In genomic region chr9:114706709-114707108, GRCh38 we compare ENCODE assay signal across 2 cellular contexts.
TF ChIP-seq lines count a peak whose summit lies in the region.

No MANE protein-coding gene starts in this region.

TF ChIP-seq in SK-N-SH, 30 proteins besides CTCF, POLR2A, EP300 and RAD21:
- no peak for TF ChIP-seq GATA2 (CRISPR knock-in tag; IDR thresholded peaks at IDR 0.05)
- no peak for TF ChIP-seq ELF1 (IDR thresholded peaks at IDR 0.05)
- no peak for TF ChIP-seq NRF1 (IDR thresholded peaks at IDR 0.05; ENCODE audit: low read depth, low read length)
- TF ChIP-seq FOXJ3 (CRISPR knock-in tag; IDR thresholded peaks at IDR 0.05) = no peak
- TF ChIP-seq TAF1 (IDR thresholded peaks at IDR 0.05; ENCODE audit: borderline replicate concordance, low read depth, low read length) = no peak
- no peak for TF ChIP-seq RFX5 (IDR thresholded peaks at IDR 0.05; ENCODE audit: low read length)
- no peak for TF ChIP-seq MAX (IDR thresholded peaks at IDR 0.05; ENCODE audit: low read depth)
- TF ChIP-seq EZH2phosphoT487 (IDR thresholded peaks at IDR 0.05; ENCODE audit: borderline replicate concordance, low read depth) = no peak
- TF ChIP-seq USF2 (IDR thresholded peaks at IDR 0.05; ENCODE audit: borderline replicate concordance, low read depth, low read length) = no peak

TF ChIP-seq in SK-N-SH treated with all-trans-retinoic acid at 6 μM for 48 hours, 23 proteins besides CTCF, POLR2A, EP300 and RAD21:
- TF ChIP-seq RARB (CRISPR knock-in tag; IDR thresholded peaks at IDR 0.05) (no peak), PPARA (CRISPR knock-in tag; IDR thresholded peaks at IDR 0.05; ENCODE audit: borderline replicate concordance) (no peak)
- TF ChIP-seq, protein P1, sequence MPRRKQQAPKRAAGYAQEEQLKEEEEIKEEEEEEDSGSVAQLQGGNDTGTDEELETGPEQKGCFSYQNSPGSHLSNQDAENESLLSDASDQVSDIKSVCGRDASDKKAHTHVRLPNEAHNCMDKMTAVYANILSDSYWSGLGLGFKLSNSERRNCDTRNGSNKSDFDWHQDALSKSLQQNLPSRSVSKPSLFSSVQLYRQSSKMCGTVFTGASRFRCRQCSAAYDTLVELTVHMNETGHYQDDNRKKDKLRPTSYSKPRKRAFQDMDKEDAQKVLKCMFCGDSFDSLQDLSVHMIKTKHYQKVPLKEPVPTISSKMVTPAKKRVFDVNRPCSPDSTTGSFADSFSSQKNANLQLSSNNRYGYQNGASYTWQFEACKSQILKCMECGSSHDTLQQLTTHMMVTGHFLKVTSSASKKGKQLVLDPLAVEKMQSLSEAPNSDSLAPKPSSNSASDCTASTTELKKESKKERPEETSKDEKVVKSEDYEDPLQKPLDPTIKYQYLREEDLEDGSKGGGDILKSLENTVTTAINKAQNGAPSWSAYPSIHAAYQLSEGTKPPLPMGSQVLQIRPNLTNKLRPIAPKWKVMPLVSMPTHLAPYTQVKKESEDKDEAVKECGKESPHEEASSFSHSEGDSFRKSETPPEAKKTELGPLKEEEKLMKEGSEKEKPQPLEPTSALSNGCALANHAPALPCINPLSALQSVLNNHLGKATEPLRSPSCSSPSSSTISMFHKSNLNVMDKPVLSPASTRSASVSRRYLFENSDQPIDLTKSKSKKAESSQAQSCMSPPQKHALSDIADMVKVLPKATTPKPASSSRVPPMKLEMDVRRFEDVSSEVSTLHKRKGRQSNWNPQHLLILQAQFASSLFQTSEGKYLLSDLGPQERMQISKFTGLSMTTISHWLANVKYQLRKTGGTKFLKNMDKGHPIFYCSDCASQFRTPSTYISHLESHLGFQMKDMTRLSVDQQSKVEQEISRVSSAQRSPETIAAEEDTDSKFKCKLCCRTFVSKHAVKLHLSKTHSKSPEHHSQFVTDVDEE (CRISPR knock-in tag; IDR thresholded peaks at IDR 0.05) = no peak
TF ChIP-seq in SK-N-SH treated with all-trans-retinoic acid at 6 μM for 48 hours: peak in this region for 0.
